ENCODE assay signal across 8 cellular contexts in genomic region chr3:113695818-113696645, GRCh38. TPM values are rescaled to one million over a fixed set of nuclear protein-coding genes. Genes with fewer than 3 reads are reported as not detected.
DNase-seq lines count a peak whose midpoint lies in the region; ATAC-seq and TF ChIP-seq lines count a peak whose summit lies in the region.

A gene with protein sequence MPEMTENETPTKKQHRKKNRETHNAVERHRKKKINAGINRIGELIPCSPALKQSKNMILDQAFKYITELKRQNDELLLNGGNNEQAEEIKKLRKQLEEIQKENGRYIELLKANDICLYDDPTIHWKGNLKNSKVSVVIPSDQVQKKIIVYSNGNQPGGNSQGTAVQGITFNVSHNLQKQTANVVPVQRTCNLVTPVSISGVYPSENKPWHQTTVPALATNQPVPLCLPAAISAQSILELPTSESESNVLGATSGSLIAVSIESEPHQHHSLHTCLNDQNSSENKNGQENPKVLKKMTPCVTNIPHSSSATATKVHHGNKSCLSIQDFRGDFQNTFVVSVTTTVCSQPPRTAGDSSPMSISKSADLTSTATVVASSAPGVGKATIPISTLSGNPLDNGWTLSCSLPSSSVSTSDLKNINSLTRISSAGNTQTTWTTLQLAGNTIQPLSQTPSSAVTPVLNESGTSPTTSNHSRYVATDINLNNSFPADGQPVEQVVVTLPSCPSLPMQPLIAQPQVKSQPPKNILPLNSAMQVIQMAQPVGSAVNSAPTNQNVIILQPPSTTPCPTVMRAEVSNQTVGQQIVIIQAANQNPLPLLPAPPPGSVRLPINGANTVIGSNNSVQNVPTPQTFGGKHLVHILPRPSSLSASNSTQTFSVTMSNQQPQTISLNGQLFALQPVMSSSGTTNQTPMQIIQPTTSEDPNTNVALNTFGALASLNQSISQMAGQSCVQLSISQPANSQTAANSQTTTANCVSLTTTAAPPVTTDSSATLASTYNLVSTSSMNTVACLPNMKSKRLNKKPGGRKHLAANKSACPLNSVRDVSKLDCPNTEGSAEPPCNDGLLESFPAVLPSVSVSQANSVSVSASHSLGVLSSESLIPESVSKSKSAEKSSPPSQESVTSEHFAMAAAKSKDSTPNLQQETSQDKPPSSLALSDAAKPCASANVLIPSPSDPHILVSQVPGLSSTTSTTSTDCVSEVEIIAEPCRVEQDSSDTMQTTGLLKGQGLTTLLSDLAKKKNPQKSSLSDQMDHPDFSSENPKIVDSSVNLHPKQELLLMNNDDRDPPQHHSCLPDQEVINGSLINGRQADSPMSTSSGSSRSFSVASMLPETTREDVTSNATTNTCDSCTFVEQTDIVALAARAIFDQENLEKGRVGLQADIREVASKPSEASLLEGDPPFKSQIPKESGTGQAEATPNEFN (N-terminal part only) (minus strand): TSS chr3:113696642. CDS start chr3:113674878, 21,764 bp downstream.

- no peaks in the 10 kb centered on the region for H3K9me3 ChIP-seq in right cardiac atrium (ENCODE audit: control insufficient read depth, low read length)
- no peaks in the 10 kb centered on the region for H3K9me3 ChIP-seq in aorta (ENCODE audit: control insufficient read depth, low read length)

- TF ChIP-seq CTCF in GM10266 (IDR thresholded peaks at IDR 0.05; ENCODE audit: control insufficient read depth, insufficient read depth, low read depth, missing control alignments), result peak; percentile 17

- H3K27me3 ChIP-seq in right cardiac atrium (ENCODE audit: control insufficient read depth, insufficient read depth) (no peaks in the 10 kb centered on the region), aorta (ENCODE audit: control insufficient read depth in 1 of 2, insufficient read depth in 2 of 2, low read length in 1 of 2) (no peaks in the 10 kb centered on the region)

- no peaks in the 10 kb centered on the region for H3K36me3 ChIP-seq in aorta (ENCODE audit: control insufficient read depth in 1 of 2, insufficient read depth in 2 of 2, low read length in 1 of 2)

- WGBS in adipose tissue, 3 donors, result 0 to 1% (median 0%) methylated on average over 36 to 75 of the region's 75 CpGs
- WGBS in right cardiac atrium, result under 1% methylated on average over 74 of the region's 75 CpGs
- 0% methylated on average over 27 to 75 of the region's 75 CpGs for WGBS in aorta, 2 donors

- ATAC-seq in right cardiac atrium (peak; percentile 89 to 90), aorta (ENCODE audit: low FRiP score) (peak; percentile 89)

- intact Hi-C loops in right cardiac atrium (cut with DNase I) (loop anchor here in 1 of 4 donors (2.0 kb wide), 1 partner anchor 77 kb away; no protein-coding TSS in a partner anchor), aorta (cut with DNase I) (loop anchor here in 1 of 2 donors (1.0 to 10.0 kb wide), 2 partner anchors 50 to 181 kb away; partner anchors contain the start of genes NAA50 and SPICE1)

- peak within 1 kb of the TSS; percentile 95 for H3K4me3 ChIP-seq in right cardiac atrium (ENCODE audit: low read length)
- H3K4me3 ChIP-seq in aorta (ENCODE audit: low read length in 2 of 2), result peak within 1 kb of the TSS; percentile 97 to 99

- peaks cover 3% of the 10 kb centered on the region for H3K4me1 ChIP-seq in right cardiac atrium (ENCODE audit: control insufficient read depth, insufficient read depth, low read length)
- H3K4me1 ChIP-seq in aorta (ENCODE audit: control insufficient read depth in 1 of 2, insufficient read depth in 2 of 2, low read length in 2 of 2), result peaks cover 0 to 8% of the 10 kb centered on the region in 2 donors

- H3K27ac ChIP-seq in adipose tissue (ENCODE audit: low read depth, low read length) (peak within 1 kb of the TSS; percentile 83), right cardiac atrium (ENCODE audit: low read length) (peak within 1 kb of the TSS; percentile 98), aorta (ENCODE audit: low read depth in 1 of 2, low read length in 2 of 2) (peak within 1 kb of the TSS; percentile 88 to 99)

- DNase-seq in GM10266 (ENCODE audit: extremely low spot score), result peak; percentile 95
- DNase-seq in H4 (ENCODE audit: low spot score), result peak; percentile 22
- peak; percentile 56 for DNase-seq in LoVo (ENCODE audit: low spot score)
- peak; percentile 76 to 85 (median 80) for DNase-seq in T-helper 1 cell
- DNase-seq in right cardiac atrium, result peak; percentile 77 to 92 (median 91)
- DNase-seq in renal cortical epithelial cell (ENCODE audit: low read depth), result peak; percentile 22
- peak; percentile 90 to 91 for DNase-seq in aorta

RNA-seq across cellular contexts. Expression of the gene that starts here (rescaled TPM):
- total RNA-seq in H4 (2014; rRNA removed; shearing (Covaris generic)), result 4.3 and 9.3 TPM in 2 replicates
- 1 to 10 TPM; 2.7 to 6.0 (median 3.5) TPM for polyA plus RNA-seq in adipose tissue
- 10 to 100 TPM; 13.4 to 15.4 (median 14.4) TPM for total RNA-seq in right cardiac atrium
- 6.3 TPM for polyA plus RNA-seq in right cardiac atrium
- total RNA-seq in renal cortical epithelial cell, result 6.1 and 14.8 TPM in 2 replicates
- total RNA-seq in aorta, result 10 to 100 TPM; 18.0 to 18.3 TPM
- 1 to 10 TPM; 3.3 to 6.2 TPM for polyA plus RNA-seq in aorta

Comparison
In these comparisons a context has a peak if more than half of its experiments do, and no peak if none do; other contexts are left out.
1. Peak in every context shown above with its lines: DNase-seq, ATAC-seq, H3K4me3 ChIP-seq and H3K27ac ChIP-seq.
2. DNase-seq: peak in every context shown above with its lines; median percentile 95 in GM10266; 91 in right cardiac atrium; 90 in aorta; 80 in T-helper 1 cell; 56 in LoVo; 22 in H4; 22 in renal cortical epithelial cell.